Comparison of ENCODE assay signal across 8 cellular contexts in the genomic region with DNA sequence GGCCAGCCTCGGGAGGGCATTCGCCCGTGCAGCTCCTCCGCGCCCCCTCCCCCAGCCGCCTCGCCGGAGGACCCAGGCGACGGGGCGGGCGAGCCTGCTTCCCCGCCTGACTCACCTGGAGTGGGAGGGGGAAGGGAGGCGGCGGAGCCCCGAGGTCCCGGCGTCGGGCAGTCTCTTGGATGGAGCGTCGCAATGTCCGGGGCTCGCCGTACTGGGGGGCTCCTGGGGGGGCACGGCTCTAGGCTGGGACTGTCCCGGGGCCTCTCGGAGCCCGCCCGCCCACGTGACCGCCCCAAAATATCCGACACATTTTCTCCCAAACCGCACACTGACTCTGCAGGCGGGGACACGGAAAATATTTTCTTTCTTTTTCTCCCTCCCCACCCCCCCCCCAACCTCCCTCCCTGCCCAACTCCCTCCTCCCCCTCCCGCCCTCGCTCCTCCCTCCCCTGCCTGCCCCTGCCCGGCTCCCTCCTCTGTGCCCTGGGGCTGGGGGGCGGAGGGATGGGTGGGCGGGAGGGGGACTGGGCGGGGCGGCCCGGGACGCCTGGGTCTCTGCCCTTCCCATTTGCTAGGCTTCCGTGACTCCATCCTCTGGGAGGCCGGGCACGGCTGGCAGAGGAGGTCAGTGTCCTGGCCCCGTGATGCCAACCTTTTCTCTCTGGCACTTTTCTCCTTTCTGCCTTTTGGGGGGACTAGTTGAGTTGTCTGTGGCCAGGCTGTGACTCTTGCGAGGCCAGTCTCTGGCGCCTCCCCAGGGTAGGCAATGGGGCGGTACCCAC. TPM values are rescaled to one million over a fixed set of nuclear protein-coding genes. Genes with fewer than 3 reads are reported as not detected.
DNase-seq lines count a peak whose midpoint lies in the region; ATAC-seq and TF ChIP-seq lines count a peak whose summit lies in the region.

A gene (minus strand): TSS at position 351 of the 782 bp plus-strand sequence. CDS start 4,664 bp downstream, outside the sequence.

- no peaks in the 10 kb centered on the region for H4K20me1 ChIP-seq in SU-DHL-6 (ENCODE audit: low read depth, low read length)

- H3F3A ChIP-seq in SU-DHL-6 (ENCODE audit: insufficient read depth) = no peaks in the 10 kb centered on the region

- intact Hi-C loops in A673 (cut with micrococcal nuclease; ENCODE audit: unreplicated experiment) = no loop called here
- intact Hi-C loops in adrenal gland (cut with DNase I) = no loop called here
- intact Hi-C loops in heart left ventricle (cut with DNase I) = loop anchor here in 1 of 10 donors (2.0 kb wide), 1 partner anchor 19 kb away; no protein-coding TSS in a partner anchor

- H3K27ac ChIP-seq in A673 (ENCODE audit: low read depth, low read length, poor library complexity, severe bottlenecking) = no peak within 1 kb of the TSS
- no peak within 1 kb of the TSS for H3K27ac ChIP-seq in SU-DHL-6 (ENCODE audit: low read depth, low read length)
- H3K27ac ChIP-seq in adrenal gland = peak within 1 kb of the TSS in 4 of 5 donors; percentile 49 to 82 (median 78)
- H3K27ac ChIP-seq in heart left ventricle = peak within 1 kb of the TSS; percentile 8 to 86 (median 74)
- peak within 1 kb of the TSS; percentile 80 for H3K27ac ChIP-seq in rectal smooth muscle tissue (ENCODE audit: low read depth, low read length)

- TF ChIP-seq CTCF in A673 (conservative IDR thresholded peaks at IDR 0.05; ENCODE audit: low read depth, low read length) (no peak), SU-DHL-6 (IDR thresholded peaks at IDR 0.05; ENCODE audit: insufficient read depth, low read length, poor library complexity, severe bottlenecking) (no peak), adrenal gland (IDR thresholded peaks at IDR 0.05) (no peak), heart left ventricle (IDR thresholded peaks at IDR 0.05) (no peak)

- no TSS peak for BruUV-seq in A673 (replicated peaks; lab: Mats Ljungman, UMichigan)

- no peaks in the 10 kb centered on the region for H3K79me2 ChIP-seq in SU-DHL-6 (ENCODE audit: insufficient read depth, low read length)

- DNase-seq in A673 (ENCODE audit: low spot score) (peak; percentile 52), H4 (ENCODE audit: low spot score) (peak; percentile 76), adrenal gland (peak; percentile 70 to 86 (median 82)), heart left ventricle (peak in 4 of 5 donors; percentile 61 to 70 (median 64))

- H3K9me2 ChIP-seq in SU-DHL-6 (replicated peaks; ENCODE audit: insufficient read depth, low read length) = no peaks in the 10 kb centered on the region

- H3K9me3 ChIP-seq in A673 (ENCODE audit: low read depth, low read length, poor library complexity, severe bottlenecking) (no peaks in the 10 kb centered on the region), SU-DHL-6 (ENCODE audit: insufficient read depth, low read length) (no peaks in the 10 kb centered on the region), adrenal gland (replicated peaks in 1 of 3) (no peaks in the 10 kb centered on the region), heart left ventricle (no peaks in the 10 kb centered on the region)

- POLR2A ChIA-PET in A673 (lab: Charles Lee; ENCODE audit: low non-redundant PET) = no interaction called here

- ATAC-seq in heart left ventricle (peak; percentile 32 to 61 (median 56)), GM19455 (IDR thresholded peaks at IDR 0.05; ENCODE audit: unreplicated experiment) (no peak), GM19397 (IDR thresholded peaks at IDR 0.05; ENCODE audit: unreplicated experiment) (no peak)

- peak within 1 kb of the TSS; percentile 65 for H3K4me2 ChIP-seq in SU-DHL-6 (ENCODE audit: low read depth, low read length, poor library complexity, severe bottlenecking)

- H3K9ac ChIP-seq in SU-DHL-6 (ENCODE audit: low read length) (peak within 1 kb of the TSS; percentile 32; the same call in 1 of the 2 replicates), rectal smooth muscle tissue (ENCODE audit: low read length) (peak within 1 kb of the TSS; percentile 50)

- H3K27me3 ChIP-seq in A673 (replicated peaks; ENCODE audit: insufficient read depth, low read depth, low read length, poor library complexity) = no peaks in the 10 kb centered on the region
- peaks cover 3% of the 10 kb centered on the region; the same call in 1 of the 2 replicates for H3K27me3 ChIP-seq in SU-DHL-6 (ENCODE audit: low read length)
- no peaks in the 10 kb centered on the region for H3K27me3 ChIP-seq in adrenal gland
- H3K27me3 ChIP-seq in heart left ventricle = no peaks in the 10 kb centered on the region
- H3K27me3 ChIP-seq in rectal smooth muscle tissue (ENCODE audit: control insufficient read depth, insufficient read depth, low read length) = no peaks in the 10 kb centered on the region

- no peaks in the 10 kb centered on the region for H3K36me3 ChIP-seq in A673 (ENCODE audit: insufficient read depth, low read length, poor library complexity, severe bottlenecking)
- no peaks in the 10 kb centered on the region for H3K36me3 ChIP-seq in SU-DHL-6 (ENCODE audit: low read length)
- H3K36me3 ChIP-seq in adrenal gland (replicated peaks in 1 of 2) = no peaks in the 10 kb centered on the region
- peaks cover 0 to 4% (median 0%) of the 10 kb centered on the region in 9 donors for H3K36me3 ChIP-seq in heart left ventricle
- H3K36me3 ChIP-seq in rectal smooth muscle tissue (ENCODE audit: control insufficient read depth, insufficient read depth, low read length) = no peaks in the 10 kb centered on the region

- TF ChIP-seq POLR2A in adrenal gland (IDR thresholded peaks at IDR 0.05) (peak in 1 of 2 donors; percentile 49), heart left ventricle (IDR thresholded peaks at IDR 0.05) (no peak)

- H3K4me3 ChIP-seq in A673 (ENCODE audit: low read depth, low read length, poor library complexity, severe bottlenecking) (peak within 1 kb of the TSS; percentile 50), SU-DHL-6 (ENCODE audit: insufficient read depth, low read length, poor library complexity, severe bottlenecking) (peak within 1 kb of the TSS; percentile 42), adrenal gland (peak within 1 kb of the TSS in 3 of 4 donors; percentile 20 to 77 (median 62)), heart left ventricle (peak within 1 kb of the TSS; percentile 22 to 74 (median 66)), rectal smooth muscle tissue (ENCODE audit: low read length) (peak within 1 kb of the TSS; percentile 77)

- WGBS in adrenal gland, 4 donors = 1 to 5% (median 2%) methylated on average over 11 to 51 of the region's 51 CpGs
- WGBS in heart left ventricle, 4 donors = 2 to 5% (median 3%) methylated on average over 19 to 51 of the region's 51 CpGs

- CTCF ChIA-PET in A673 (lab: Charles Lee) = no interaction called here

- H3K4me1 ChIP-seq in A673 (ENCODE audit: insufficient read depth, low read length, poor library complexity, severe bottlenecking) (peaks cover 25% of the 10 kb centered on the region), adrenal gland (replicated peaks in 1 of 2) (peaks cover 14 to 20% of the 10 kb centered on the region in 2 donors), heart left ventricle (peaks cover 0 to 35% (median 24%) of the 10 kb centered on the region in 12 donors), rectal smooth muscle tissue (ENCODE audit: control insufficient read depth, insufficient read depth, low read length) (peaks cover 21% of the 10 kb centered on the region)

- peak within 1 kb of the TSS; percentile 44 for H2AFZ ChIP-seq in SU-DHL-6 (ENCODE audit: low read depth, low read length, severe bottlenecking)

RNA-seq across cellular contexts. Expression of the gene that starts here (rescaled TPM):
- 14.0 and 20.3 TPM in 2 replicates for total RNA-seq in A673 (2021)
- 20.0 and 24.2 TPM in 2 replicates for total RNA-seq in H4 (2014; rRNA removed; shearing (Covaris generic))
- total RNA-seq in adrenal gland = 10 to 100 TPM; 15.8 to 36.4 (median 24.8) TPM
- 10 to 100 TPM in 2 of 3 donors, 1 to 10 TPM in 1; 9.2 to 36.2 (median 25.8) TPM for polyA plus RNA-seq in adrenal gland
- 10 to 100 TPM in 7 of 9 donors, 1 to 10 TPM in 2; 6.4 to 22.5 (median 16.0) TPM for total RNA-seq in heart left ventricle
- 10 to 100 TPM in 1 of 2 donors, 1 to 10 TPM in 1; 7.4 to 10.2 TPM for polyA plus RNA-seq in heart left ventricle

Comparison
In these comparisons a context has a peak if more than half of its experiments do, and no peak if none do; other contexts are left out.
1. H3K27ac ChIP-seq: peak in adrenal gland (4 of 5), heart left ventricle (12 of 12) and rectal smooth muscle tissue (single experiment); none in A673 (single experiment) and SU-DHL-6 (single experiment).
2. ATAC-seq: peak in heart left ventricle (4 of 4); none in GM19455 (single experiment) and GM19397 (single experiment).
3. Peak in every context shown above with its lines, with median percentiles within 50 percentile points of each other: DNase-seq and H3K4me3 ChIP-seq.